10 cellular contexts compared by ENCODE assay signal in genomic region chr15:80588801-80589200, GRCh38.
DNase-seq lines count a peak whose midpoint lies in the region; TF ChIP-seq lines count a peak whose summit lies in the region.
"Had no signal": no experiment of that assay in that cellular context is flagged by ENCODE, and none has a peak within 500 bp of the region (broad histone marks: within the 10 kb centered on the region; RNA-seq: fewer than 3 reads in every experiment).

No MANE protein-coding gene starts in this region.

- peak; percentile 46 for DNase-seq in HFF-Myc (ENCODE audit: extremely low read depth, low read depth)
- no peak for DNase-seq in SK-N-SH
- DNase-seq in fibroblast of lung (ENCODE audit: low read depth in 2 of 2), result peak; percentile 86 to 93
- DNase-seq in smooth muscle cell (lab: John Stamatoyannopoulos, UW; ENCODE audit: unreplicated experiment), result no peak
- DNase-seq in cortex of kidney (lab: John Stamatoyannopoulos, UW), result no peak
- DNase-seq in NCI-H1436 treated with DMSO at 0.1 percent for 48 hours (lab: John Stamatoyannopoulos, UW), result no peak
- DNase-seq in activated CD4-positive, alpha-beta T cell treated with anti-CD3 and anti-CD28 coated beads, Interleukin-2, amount 10 ng/mL, durations not matched to agents 7 days and 5 days, result no peak
- DNase-seq: hippocampal formation, naive B cell, NCI-H524 treated with DMSO at 0.1 percent for 48 hours had no signal

- POLR2A ChIA-PET in SK-N-SH (lab: Yijun Ruan, JAX), result no interaction called here
- POLR2A ChIA-PET in activated CD4-positive, alpha-beta T cell treated with anti-CD3 and anti-CD28 coated beads, Interleukin-2, amount 10 ng/mL, durations not matched to agents 7 days and 5 days (lab: Charles Lee), result no interaction called here

- H3K27ac Mint-ChIP-seq in activated CD4-positive, alpha-beta T cell treated with anti-CD3 and anti-CD28 coated beads, Interleukin-2, amount 10 ng/mL, durations not matched to agents 7 days and 5 days, result no peak overlapping the region

- peak in 1 of 2 experiments; percentile 58; a peak in 1 of 4 replicates for TF ChIP-seq EP300 in SK-N-SH (IDR thresholded peaks at IDR 0.05; ENCODE audit: borderline replicate concordance in 1 of 2, low read depth in 1 of 2, low read length in 1 of 2)

- H3K36me3 ChIP-seq in SK-N-SH (replicated peaks in 1 of 2; ENCODE audit: control insufficient read depth in 1 of 2, insufficient read depth in 2 of 2, low read length in 1 of 2), result peaks cover 3 to 29% of the 10 kb centered on the region in 2 experiments
- H3K36me3 ChIP-seq in fibroblast of lung (ENCODE audit: control insufficient read depth, insufficient read depth, low read length), result peaks cover 10% of the 10 kb centered on the region
- no peaks in the 10 kb centered on the region for H3K36me3 ChIP-seq in smooth muscle cell (ENCODE audit: low read depth)

- 31% methylated on average over 6 of the region's 6 CpGs for WGBS in SK-N-SH (ENCODE audit: low lambda C conversion rate)
- WGBS in smooth muscle cell (ENCODE audit: low lambda C conversion rate), result 40% methylated on average over 6 of the region's 6 CpGs

- H3K36me3 Mint-ChIP-seq in activated CD4-positive, alpha-beta T cell treated with anti-CD3 and anti-CD28 coated beads, Interleukin-2, amount 10 ng/mL, durations not matched to agents 7 days and 5 days (ENCODE audit: low read depth), result no peaks in the 10 kb centered on the region
- H3K36me3 Mint-ChIP-seq: naive B cell had no signal

- H3K9ac ChIP-seq in SK-N-SH (no peak overlapping the region), fibroblast of lung (ENCODE audit: insufficient read depth, low read length) (no peak overlapping the region), smooth muscle cell (ENCODE audit: low read depth) (peak overlapping the region; percentile 37)

- peaks cover 7% of the 10 kb centered on the region for H3F3A ChIP-seq in SK-N-SH (replicated peaks; ENCODE audit: insufficient read depth)
- no peaks in the 10 kb centered on the region for H3F3A ChIP-seq in smooth muscle cell (ENCODE audit: low read depth)

- H2AFZ ChIP-seq in SK-N-SH (ENCODE audit: low read depth) (no peak overlapping the region), fibroblast of lung (ENCODE audit: low read length) (no peak overlapping the region), smooth muscle cell (ENCODE audit: low read depth) (no peak overlapping the region)

- no peaks in the 10 kb centered on the region for H3K9me2 ChIP-seq in SK-N-SH

- no peaks in the 10 kb centered on the region for H3K9me3 Mint-ChIP-seq in activated CD4-positive, alpha-beta T cell treated with anti-CD3 and anti-CD28 coated beads, Interleukin-2, amount 10 ng/mL, durations not matched to agents 7 days and 5 days
- H3K9me3 Mint-ChIP-seq: naive B cell had no signal

- H3K9me3 ChIP-seq in SK-N-SH (no peaks in the 10 kb centered on the region), fibroblast of lung (ENCODE audit: control insufficient read depth, insufficient read depth, low read depth, low read length) (no peaks in the 10 kb centered on the region), smooth muscle cell (replicated peaks; ENCODE audit: low read depth) (no peaks in the 10 kb centered on the region)

- H3K4me1 Mint-ChIP-seq in activated CD4-positive, alpha-beta T cell treated with anti-CD3 and anti-CD28 coated beads, Interleukin-2, amount 10 ng/mL, durations not matched to agents 7 days and 5 days, result no peaks in the 10 kb centered on the region
- H3K4me1 Mint-ChIP-seq: naive B cell had no signal

- H3K27me3 Mint-ChIP-seq in activated CD4-positive, alpha-beta T cell treated with anti-CD3 and anti-CD28 coated beads, Interleukin-2, amount 10 ng/mL, durations not matched to agents 7 days and 5 days, result peaks cover 2% of the 10 kb centered on the region

- peak overlapping the region in 1 of 2 experiments; percentile 55; a peak in 2 of 4 replicates for H3K27ac ChIP-seq in SK-N-SH (ENCODE audit: low read depth in 2 of 2, low read length in 1 of 2)
- H3K27ac ChIP-seq in fibroblast of lung (ENCODE audit: insufficient read depth, low read length), result peak overlapping the region; percentile 77
- H3K27ac ChIP-seq in smooth muscle cell (ENCODE audit: low read depth), result peak overlapping the region; percentile 80

- H3K27me3 ChIP-seq in SK-N-SH (ENCODE audit: insufficient read depth) (no peaks in the 10 kb centered on the region), fibroblast of lung (ENCODE audit: control insufficient read depth, insufficient read depth, low read length) (no peaks in the 10 kb centered on the region), smooth muscle cell (ENCODE audit: low read depth) (no peaks in the 10 kb centered on the region)

- H3K4me3 ChIP-seq in HFF-Myc (replicated peaks; ENCODE audit: low read depth, low read length), result no peak overlapping the region
- H3K4me3 ChIP-seq in SK-N-SH (ENCODE audit: low read depth in 2 of 2, low read length in 1 of 2), result no peak overlapping the region
- H3K4me3 ChIP-seq in fibroblast of lung (replicated peaks in 1 of 4; ENCODE audit: control extremely low read depth in 1 of 4, insufficient read depth in 1 of 4, low read depth in 3 of 4, low read length in 4 of 4), result no peak overlapping the region
- no peak overlapping the region for H3K4me3 ChIP-seq in smooth muscle cell

- no peak overlapping the region for H3K4me3 Mint-ChIP-seq in activated CD4-positive, alpha-beta T cell treated with anti-CD3 and anti-CD28 coated beads, Interleukin-2, amount 10 ng/mL, durations not matched to agents 7 days and 5 days

- no peak for TF ChIP-seq RAD21 in SK-N-SH (IDR thresholded peaks at IDR 0.05; ENCODE audit: low read length)

- TF ChIP-seq CTCF in HFF-Myc (IDR thresholded peaks at IDR 0.05; ENCODE audit: low read depth, low read length, missing control alignments) (no peak), SK-N-SH (IDR thresholded peaks at IDR 0.05) (no peak), fibroblast of lung (conservative IDR thresholded peaks at IDR 0.05 in 1 of 2, IDR thresholded peaks at IDR 0.05 in 1 of 2; ENCODE audit: low read depth in 1 of 2, low read length in 2 of 2) (no peak), smooth muscle cell (IDR thresholded peaks at IDR 0.05; ENCODE audit: borderline replicate concordance, insufficient read depth, poor library complexity, severe bottlenecking) (no peak)

- no peaks in the 10 kb centered on the region for H3K79me2 ChIP-seq in SK-N-SH (ENCODE audit: insufficient read depth)
- H3K79me2 ChIP-seq in fibroblast of lung (ENCODE audit: control insufficient read depth, insufficient read depth, low read length), result no peaks in the 10 kb centered on the region
- no peaks in the 10 kb centered on the region for H3K79me2 ChIP-seq in smooth muscle cell (ENCODE audit: low read depth)

- H3K4me2 ChIP-seq in SK-N-SH, result peak overlapping the region; percentile 25; the same call in 1 of the 2 replicates
- peak overlapping the region; percentile 25 for H3K4me2 ChIP-seq in fibroblast of lung (ENCODE audit: extremely low read depth, insufficient read depth, low read length)
- peak overlapping the region; percentile 69 for H3K4me2 ChIP-seq in smooth muscle cell

- peaks cover 0 to 6% of the 10 kb centered on the region in 2 experiments; a peak in 2 of 4 replicates for H3K4me1 ChIP-seq in SK-N-SH (ENCODE audit: control insufficient read depth in 1 of 2, insufficient read depth in 2 of 2, low read depth in 1 of 2, low read length in 1 of 2)
- peaks cover 15% of the 10 kb centered on the region for H3K4me1 ChIP-seq in fibroblast of lung (ENCODE audit: control insufficient read depth, extremely low read depth, insufficient read depth, low read length)
- H3K4me1 ChIP-seq in smooth muscle cell (ENCODE audit: low read depth), result no peaks in the 10 kb centered on the region

- CTCF ChIA-PET in SK-N-SH (lab: Yijun Ruan, JAX), result no interaction called here
- CTCF ChIA-PET in activated CD4-positive, alpha-beta T cell treated with anti-CD3 and anti-CD28 coated beads, Interleukin-2, amount 10 ng/mL, durations not matched to agents 7 days and 5 days (lab: Charles Lee), result no interaction called here

- no peaks in the 10 kb centered on the region for H4K20me1 ChIP-seq in SK-N-SH (ENCODE audit: insufficient read depth)
- no peaks in the 10 kb centered on the region for H4K20me1 ChIP-seq in fibroblast of lung (ENCODE audit: control insufficient read depth, extremely low read depth, insufficient read depth, low read length)
- H4K20me1 ChIP-seq in smooth muscle cell (ENCODE audit: low read depth), result no peaks in the 10 kb centered on the region

TF ChIP-seq in SK-N-SH, 30 proteins besides CTCF, POLR2A, EP300 and RAD21:
- TF ChIP-seq GABPA (IDR thresholded peaks at IDR 0.05; ENCODE audit: low read depth) (no peak), RXRA (IDR thresholded peaks at IDR 0.05; ENCODE audit: borderline replicate concordance, low read depth) (no peak; the same call in 1 of the 2 replicates), FOSL2 (IDR thresholded peaks at IDR 0.05; ENCODE audit: borderline replicate concordance, low read depth) (peak; percentile 86), TCF12 (IDR thresholded peaks at IDR 0.05) (peak; percentile 80), NFIC (IDR thresholded peaks at IDR 0.05; ENCODE audit: borderline replicate concordance) (0 out of 2 replicates have a peak, but pooled peaks have one; percentile 24), POLR2AphosphoS5 (IDR thresholded peaks at IDR 0.05; ENCODE audit: low read depth, low read length) (peak; percentile 33; the same call in 1 of the 2 replicates), JUND (IDR thresholded peaks at IDR 0.05) (peak; percentile 74), PBX3 (IDR thresholded peaks at IDR 0.05) (peak; percentile 48; the same call in 1 of the 2 replicates), TEAD4 (IDR thresholded peaks at IDR 0.05; ENCODE audit: borderline replicate concordance, insufficient read depth) (peak; percentile 51; the same call in 1 of the 2 replicates)

Comparison
In these comparisons a context has a peak if more than half of its experiments do, and no peak if none do; other contexts are left out.
1. DNase-seq: peak in HFF-Myc (single experiment) and fibroblast of lung (2 of 2); none in SK-N-SH (single experiment), smooth muscle cell (single experiment), cortex of kidney (single experiment), NCI-H1436 treated with DMSO at 0.1 percent for 48 hours (single experiment) and activated CD4-positive, alpha-beta T cell treated with anti-CD3 and anti-CD28 coated beads, Interleukin-2, amount 10 ng/mL, durations not matched to agents 7 days and 5 days (single experiment).
2. Peak in every context shown above with its lines, with median percentiles within 50 percentile points of each other: H3K4me2 ChIP-seq.